9 cellular contexts compared by ENCODE assay signal in the genomic region with DNA sequence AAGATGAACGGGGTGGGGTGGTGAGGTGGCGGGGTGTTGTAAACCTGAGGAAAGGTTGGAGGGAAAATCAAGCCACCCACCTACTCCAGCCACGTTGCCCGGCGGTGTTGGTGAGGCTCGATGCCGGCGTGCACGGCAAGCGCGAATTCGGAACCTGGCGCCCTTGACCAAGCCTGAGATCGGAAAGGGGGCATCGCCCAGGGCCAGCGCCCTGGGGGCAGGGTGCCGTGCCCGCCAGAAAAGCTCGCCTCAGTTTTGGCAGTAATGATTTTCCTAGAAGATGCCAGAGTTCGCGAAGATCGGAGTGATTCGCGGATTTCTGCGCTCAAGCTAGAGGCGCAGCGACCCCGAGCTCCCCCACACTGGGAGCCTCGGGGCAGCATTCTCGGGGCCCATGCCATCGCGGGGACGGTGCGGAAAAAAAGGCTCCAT. TPM values are rescaled to one million over a fixed set of nuclear protein-coding genes. Genes with fewer than 3 reads are reported as not detected.
DNase-seq lines count a peak whose midpoint lies in the region; ATAC-seq and TF ChIP-seq lines count a peak whose summit lies in the region.
"Had no signal": no experiment of that assay in that cellular context is flagged by ENCODE, and none has a peak within 500 bp of the region (broad histone marks: within the 10 kb centered on the region; RNA-seq: fewer than 3 reads in every experiment).

No MANE protein-coding gene starts in this region.

- no peak for TF ChIP-seq EP300 in stomach (IDR thresholded peaks at IDR 0.05)

- peak; percentile 27 for DNase-seq in HCEC 1CT
- no peak for DNase-seq in right lobe of liver
- DNase-seq in stomach = no peak
- DNase-seq in adrenal gland = no peak
- no peak for DNase-seq in GM10266 (ENCODE audit: extremely low spot score)
- DNase-seq in activated naive CD4-positive, alpha-beta T cell treated with Interleukin-2 at 50 U/mL for 16 hours = no peak
- DNase-seq in cerebellar cortex (ENCODE audit: low spot score) = no peak
- DNase-seq: activated T-cell treated with anti-CD3 and anti-CD28 coated beads for 4 hours had no signal

- 6% methylated on average over 9 of the region's 34 CpGs for WGBS in right lobe of liver (ENCODE audit: insufficient coverage, low coverage, low lambda C conversion rate, missing lambda C conversion rate)
- WGBS in stomach, 5 donors = 1 to 2% (median 2%) methylated on average over 32 to 34 of the region's 34 CpGs
- WGBS in adrenal gland, 4 donors = 6 to 18% (median 11%) methylated on average over 12 to 34 of the region's 34 CpGs

- no peak for TF ChIP-seq POLR2A in right lobe of liver (IDR thresholded peaks at IDR 0.05)
- TF ChIP-seq POLR2A in stomach (IDR thresholded peaks at IDR 0.05) = no peak
- no peak for TF ChIP-seq POLR2A in adrenal gland (IDR thresholded peaks at IDR 0.05)

- peak in 2 of 4 donors; percentile 9 to 10 for ATAC-seq in right lobe of liver

- H3K4me3 ChIP-seq in right lobe of liver (peak overlapping the region; percentile 62 to 69 (median 62)), stomach (peak overlapping the region; percentile 64 to 85 (median 70)), adrenal gland (peak overlapping the region in 2 of 4 donors; percentile 8 to 71)

- peak overlapping the region; percentile 73 for H3K27ac ChIP-seq in cingulate gyrus (ENCODE audit: low read depth, low read length)
- H3K27ac ChIP-seq in right lobe of liver = no peak overlapping the region
- H3K27ac ChIP-seq in stomach = peak overlapping the region; percentile 67 to 88 (median 82)
- no peak overlapping the region for H3K27ac ChIP-seq in adrenal gland

- H3K27me3 ChIP-seq in right lobe of liver = no peaks in the 10 kb centered on the region
- peaks cover 0 to 39% (median 8%) of the 10 kb centered on the region in 3 donors for H3K27me3 ChIP-seq in stomach
- H3K27me3 ChIP-seq in adrenal gland = peaks cover 29% of the 10 kb centered on the region

- intact Hi-C loops in right lobe of liver (cut with DNase I) = loop anchor here in 1 of 2 donors (5.0 to 10.0 kb wide), 2 partner anchors 242 to 314 kb away; no protein-coding TSS in a partner anchor
- intact Hi-C loops in stomach (cut with DNase I; ENCODE audit: low total_unique reads) = loop anchor here (10.0 kb wide), 1 partner anchor 244 kb away; no protein-coding TSS in a partner anchor
- intact Hi-C loops in adrenal gland (cut with DNase I) = no loop called here

- H3K4me1 ChIP-seq in right lobe of liver = peaks cover 0 to 7% (median 0%) of the 10 kb centered on the region in 4 donors
- H3K4me1 ChIP-seq in stomach = peaks cover 8 to 55% (median 27%) of the 10 kb centered on the region in 4 donors
- H3K4me1 ChIP-seq in adrenal gland (replicated peaks in 1 of 2) = peaks cover 8 to 11% of the 10 kb centered on the region in 2 donors

- TF ChIP-seq CTCF in right lobe of liver (IDR thresholded peaks at IDR 0.05) (no peak), stomach (IDR thresholded peaks at IDR 0.05) (no peak), adrenal gland (IDR thresholded peaks at IDR 0.05) (no peak), GM10266 (IDR thresholded peaks at IDR 0.05; ENCODE audit: control insufficient read depth, insufficient read depth, low read depth, missing control alignments) (no peak)

- H3K36me3 ChIP-seq in right lobe of liver = no peaks in the 10 kb centered on the region
- no peaks in the 10 kb centered on the region for H3K36me3 ChIP-seq in stomach
- no peaks in the 10 kb centered on the region for H3K36me3 ChIP-seq in adrenal gland (replicated peaks in 1 of 2)

- H3K9me3 ChIP-seq in right lobe of liver (no peaks in the 10 kb centered on the region), stomach (no peaks in the 10 kb centered on the region), adrenal gland (replicated peaks in 1 of 3) (no peaks in the 10 kb centered on the region)

RNA-seq across cellular contexts. Expression of gene STXBP6, which starts 0.8 kb away (rescaled TPM):
- total RNA-seq in right lobe of liver = 1 to 10 TPM in 4 of 6 experiments, under 1 TPM in 2; 0.55 to 1.7 (median 1.1) TPM
- total RNA-seq in stomach = 10 to 100 TPM in 4 of 5 donors, 1 to 10 TPM in 1; 8.8 to 37.1 (median 25.5) TPM
- polyA plus RNA-seq in stomach = 10 to 100 TPM in 2 of 3 donors, 1 to 10 TPM in 1; 7.4 to 16.8 (median 11.9) TPM
- total RNA-seq in adrenal gland = under 1 TPM; 0.06 to 0.74 (median 0.64) TPM
- 1 to 10 TPM in 2 of 3 donors, under 1 TPM in 1; 0.32 to 1.1 (median 1.1) TPM for polyA plus RNA-seq in adrenal gland

Comparison
In these comparisons a context has a peak if more than half of its experiments do, and no peak if none do; other contexts are left out.
1. H3K27ac ChIP-seq: peak in cingulate gyrus (single experiment) and stomach (5 of 5); none in right lobe of liver (0 of 3) and adrenal gland (0 of 5).